1 cellular context compared by ENCODE assay signal in genomic region chr11:64246874-64247728, GRCh38.
TF ChIP-seq lines count a peak whose summit lies in the region.

Gene PPP1R14B (minus strand): TSS chr11:64246943. CDS start chr11:64246673, 270 bp downstream.

TF ChIP-seq in K562, 482 proteins besides CTCF, POLR2A, EP300 and RAD21 (continued from another document and continues in another):
- peak; percentile 85 for TF ChIP-seq GABPB1 (CRISPR knock-in tag; IDR thresholded peaks at IDR 0.05)
- peak; percentile 94 for TF ChIP-seq CBFB (CRISPR knock-in tag; IDR thresholded peaks at IDR 0.05)
- TF ChIP-seq CTCFL (IDR thresholded peaks at IDR 0.05; ENCODE audit: borderline replicate concordance, insufficient read depth, low read depth, low read length, poor library complexity, severe bottlenecking), result peak; percentile 89
- peak; percentile 24; the same call in 1 of the 2 replicates for TF ChIP-seq PKNOX1 (IDR thresholded peaks at IDR 0.05)
- TF ChIP-seq SP2 (IDR thresholded peaks at IDR 0.05; ENCODE audit: extremely low read depth, low read depth, low read length, poor library complexity, severe bottlenecking), result peak; percentile 65
- peak; percentile 61; the same call in 1 of the 2 replicates for TF ChIP-seq SP1 (CRISPR knock-in tag; IDR thresholded peaks at IDR 0.05)
- TF ChIP-seq PTBP1 (IDR thresholded peaks at IDR 0.05; ENCODE audit: low read depth, low read length), result no peak
- TF ChIP-seq TAF7 (tag; IDR thresholded peaks at IDR 0.05), result peak; percentile 43; the same call in 1 of the 2 replicates
- no peak for TF ChIP-seq SPI1 (IDR thresholded peaks at IDR 0.05; ENCODE audit: borderline replicate concordance, low read depth, low read length)
- TF ChIP-seq ARID4B (CRISPR knock-in tag; IDR thresholded peaks at IDR 0.05), result peak; percentile 93
- peak; percentile 76 for TF ChIP-seq EGR1 (conservative IDR thresholded peaks at IDR 0.05)
- peak; percentile 14; the same call in 1 of the 2 replicates for TF ChIP-seq JUN (IDR thresholded peaks at IDR 0.05; ENCODE audit: borderline replicate concordance, low read depth, low read length)
- no peak for TF ChIP-seq JUN (CRISPR knock-in tag; IDR thresholded peaks at IDR 0.05; ENCODE audit: borderline replicate concordance)
- 0 out of 2 replicates have a peak, but pooled peaks have one; percentile 16 for TF ChIP-seq ZNF695 (CRISPR knock-in tag; IDR thresholded peaks at IDR 0.05)
- TF ChIP-seq ARNT (IDR thresholded peaks at IDR 0.05), result peak; percentile 39 to 65; a peak in 1 of 4 replicates
- no peak for TF ChIP-seq POLR3G (IDR thresholded peaks at IDR 0.05; ENCODE audit: extremely low read depth, insufficient read length, insufficient replicate concordance)
- TF ChIP-seq TEAD1 (CRISPR knock-in tag; IDR thresholded peaks at IDR 0.05), result peak in 1 of 2 experiments; percentile 75; a peak in 1 of 4 replicates
- TF ChIP-seq ZNF57 (CRISPR knock-in tag; IDR thresholded peaks at IDR 0.05), result no peak
- TF ChIP-seq KDM2B (CRISPR knock-in tag; IDR thresholded peaks at IDR 0.05), result peak; percentile 82; the same call in 1 of the 2 replicates
- no peak for TF ChIP-seq CC2D1A (IDR thresholded peaks at IDR 0.05)
- TF ChIP-seq ETV6 (IDR thresholded peaks at IDR 0.05; ENCODE audit: borderline replicate concordance in 1 of 2, low read depth in 2 of 2, low read length in 1 of 2), result no peak
- TF ChIP-seq ETV6 (CRISPR knock-in tag; IDR thresholded peaks at IDR 0.05; ENCODE audit: borderline replicate concordance), result no peak
- 0 out of 2 replicates have a peak, but pooled peaks have one; percentile 23 for TF ChIP-seq MTA1 (IDR thresholded peaks at IDR 0.05; ENCODE audit: borderline replicate concordance)
- peak; percentile 37; the same call in 1 of the 2 replicates for TF ChIP-seq AFF4 (CRISPR knock-in tag; IDR thresholded peaks at IDR 0.05)
- TF ChIP-seq KAT7 (CRISPR knock-in tag; IDR thresholded peaks at IDR 0.05; ENCODE audit: borderline replicate concordance), result peak; percentile 17
- 0 out of 2 replicates have a peak, but pooled peaks have one; percentile 42 for TF ChIP-seq HOMEZ (CRISPR knock-in tag; IDR thresholded peaks at IDR 0.05)
- TF ChIP-seq NR2C2 (CRISPR knock-in tag; IDR thresholded peaks at IDR 0.05), result no peak
- TF ChIP-seq NR2C2 (tag; IDR thresholded peaks at IDR 0.05), result peak; percentile 86
- TF ChIP-seq ZBTB2 (IDR thresholded peaks at IDR 0.05), result peak; percentile 70; the same call in 1 of the 2 replicates
- TF ChIP-seq KLF16 (IDR thresholded peaks at IDR 0.05), result 0 out of 2 replicates have a peak, but pooled peaks have one; percentile 3
- TF ChIP-seq ATF4 (CRISPR knock-in tag; IDR thresholded peaks at IDR 0.05), result no peak
- peak; percentile 54 for TF ChIP-seq RBM22 (IDR thresholded peaks at IDR 0.05; ENCODE audit: low read depth, low read length, poor library complexity, severe bottlenecking)
- TF ChIP-seq ZFP91 (CRISPR knock-in tag; IDR thresholded peaks at IDR 0.05), result peak; percentile 98
- no peak for TF ChIP-seq ID3 (CRISPR knock-in tag; IDR thresholded peaks at IDR 0.05)
- TF ChIP-seq ID3 (tag; IDR thresholded peaks at IDR 0.05), result 0 out of 2 replicates have a peak, but pooled peaks have one; percentile 70
- no peak for TF ChIP-seq PBX2 (CRISPR knock-in tag; IDR thresholded peaks at IDR 0.05; ENCODE audit: low read depth)
- TF ChIP-seq PBX2 (tag; conservative IDR thresholded peaks at IDR 0.05; ENCODE audit: low read depth), result no peak
- no peak for TF ChIP-seq ZNF780A (CRISPR knock-in tag; IDR thresholded peaks at IDR 0.05)
